ENCODE assay signal across 8 cellular contexts in genomic region chr16:74605746-74606520, GRCh38. TPM values are rescaled to one million over a fixed set of nuclear protein-coding genes. Genes with fewer than 3 reads are reported as not detected.
A peak's percentile ranks its signal among the peaks of the same experiment; 100 is the strongest.
DNase-seq lines count a peak whose midpoint lies in the region; ATAC-seq and TF ChIP-seq lines count a peak whose summit lies in the region.

No MANE protein-coding gene starts in this region.

- H3K4me1 ChIP-seq in IMR-90 (ENCODE audit: control insufficient read depth, insufficient read depth, low read length) (peaks cover 12% of the 10 kb centered on the region), mammary epithelial cell (ENCODE audit: insufficient read depth, low read length) (peaks cover 25% of the 10 kb centered on the region), lower lobe of right lung (peaks cover 49% of the 10 kb centered on the region), tibial artery (peaks cover 0 to 49% (median 28%) of the 10 kb centered on the region in 4 donors)

- dilution Hi-C loops in IMR-90 (cut with HindIII; ENCODE audit: low sequenced_read_pairs, unreplicated experiment), result no loop called here
- dilution Hi-C loops in mammary epithelial cell (cut with HindIII; ENCODE audit: low sequenced_read_pairs), result no loop called here

- H2AFZ ChIP-seq in IMR-90 (replicated peaks; ENCODE audit: low read length, poor library complexity) (peak overlapping the region; percentile 97), mammary epithelial cell (ENCODE audit: low read depth, low read length) (peak overlapping the region; percentile 87)

- TF ChIP-seq CTCF in GM12865 (IDR thresholded peaks at IDR 0.05; ENCODE audit: insufficient read depth, low read depth, low read length, missing control alignments) (no peak), IMR-90 (conservative IDR thresholded peaks at IDR 0.05; ENCODE audit: low read depth, low read length) (no peak), mammary epithelial cell (conservative IDR thresholded peaks at IDR 0.05 in 1 of 2, IDR thresholded peaks at IDR 0.05 in 1 of 2; ENCODE audit: extremely low read depth in 1 of 2, insufficient read depth in 1 of 2, low read depth in 1 of 2, low read length in 2 of 2) (no peak), lower lobe of right lung (IDR thresholded peaks at IDR 0.05) (no peak), tibial artery (IDR thresholded peaks at IDR 0.05) (no peak)

- H3K4me2 ChIP-seq in IMR-90 (ENCODE audit: low read depth, low read length), result peak overlapping the region; percentile 97
- H3K4me2 ChIP-seq in mammary epithelial cell (ENCODE audit: insufficient read depth, low read depth, low read length), result peak overlapping the region; percentile 82

- intact Hi-C loops in IMR-90 (cut with micrococcal nuclease) (loop anchor here (5.0 kb wide), 1 partner anchor 124 kb away; no protein-coding TSS in a partner anchor), mammary epithelial cell (cut with micrococcal nuclease) (loop anchor here (2.0 to 5.0 kb wide), 3 partner anchors 99 to 159 kb away; no protein-coding TSS in a partner anchor), lower lobe of right lung (cut with DNase I) (no loop called here), tibial artery (cut with DNase I; ENCODE audit: low total_unique reads) (no loop called here)

- in situ Hi-C loops in IMR-90 (cut with MboI; ENCODE audit: low sequenced_read_pairs) (no loop called here), mammary epithelial cell (cut with MboI; ENCODE audit: low sequenced_read_pairs in 2 of 2) (loop anchor here in 1 of 2 donors (25.0 kb wide), 1 partner anchor 119 kb away; no protein-coding TSS in a partner anchor)

- WGBS in IMR-90 (ENCODE audit: extremely low coverage in 2 of 2, insufficient read length in 1 of 2), 2 experiments, result 2% methylated on average over 8 of the region's 17 CpGs; no CpG with 5 or more reads in 1 of the 2 experiments
- 3% methylated on average over 16 of the region's 17 CpGs for WGBS in mammary epithelial cell (ENCODE audit: low coverage, missing lambda C conversion rate)

- peaks cover 9% of the 10 kb centered on the region for H3K9me1 ChIP-seq in IMR-90 (ENCODE audit: insufficient read depth, low read length)

- peaks cover 59% of the 10 kb centered on the region for H3K79me2 ChIP-seq in mammary epithelial cell (ENCODE audit: insufficient read depth, low read length)

- H3K36me3 ChIP-seq in IMR-90 (ENCODE audit: control insufficient read depth, insufficient read depth, low read length) (no peaks in the 10 kb centered on the region), mammary epithelial cell (ENCODE audit: insufficient read depth, low read length) (no peaks in the 10 kb centered on the region), lower lobe of right lung (no peaks in the 10 kb centered on the region), tibial artery (no peaks in the 10 kb centered on the region)

- no peaks in the 10 kb centered on the region for H3K27me3 ChIP-seq in IMR-90 (ENCODE audit: control insufficient read depth, insufficient read depth, low read length)
- H3K27me3 ChIP-seq in mammary epithelial cell (ENCODE audit: insufficient read depth, low read length), result no peaks in the 10 kb centered on the region
- no peaks in the 10 kb centered on the region for H3K27me3 ChIP-seq in lower lobe of right lung (ENCODE audit: low read depth)
- no peaks in the 10 kb centered on the region for H3K27me3 ChIP-seq in tibial artery

- no peak overlapping the region for H2BK120ac ChIP-seq in IMR-90 (ENCODE audit: low read depth, low read length)

- TF ChIP-seq RAD21 in IMR-90 (IDR thresholded peaks at IDR 0.05; ENCODE audit: low read length), result no peak

- peak; percentile 1; the same call in 1 of the 2 replicates for ATAC-seq in IMR-90 (ENCODE audit: low read depth)
- ATAC-seq in lower lobe of right lung, result peak in 1 of 2 donors; percentile 11
- no peak for ATAC-seq in HG03139 (IDR thresholded peaks at IDR 0.05; ENCODE audit: unreplicated experiment)

- H3K23ac ChIP-seq in IMR-90 (ENCODE audit: low read depth, low read length), result peak overlapping the region; percentile 87

- H2BK15ac ChIP-seq in IMR-90 (ENCODE audit: low read depth, low read length), result no peak overlapping the region

- no peaks in the 10 kb centered on the region for H3K9me3 ChIP-seq in IMR-90 (ENCODE audit: control insufficient read depth, insufficient read depth, low read length)
- H3K9me3 ChIP-seq in mammary epithelial cell (replicated peaks; ENCODE audit: insufficient read depth, low read length), result no peaks in the 10 kb centered on the region
- no peaks in the 10 kb centered on the region for H3K9me3 ChIP-seq in lower lobe of right lung
- no peaks in the 10 kb centered on the region for H3K9me3 ChIP-seq in tibial artery

- no TSS peak for BruUV-seq in IMR-90 (replicated peaks; lab: Mats Ljungman, UMichigan)
- no TSS peak for BruUV-seq in mammary epithelial cell (replicated peaks; lab: Mats Ljungman, UMichigan)

- POLR2A ChIA-PET in IMR-90 (lab: Charles Lee; ENCODE audit: unreplicated experiment), result no interaction called here

- peak overlapping the region; percentile 89 for H3K4ac ChIP-seq in IMR-90 (ENCODE audit: low read depth, low read length)

- DNase-seq in GM12865 (ENCODE audit: low read depth), result no peak
- no peak for DNase-seq in IMR-90
- DNase-seq in mammary epithelial cell, result no peak
- DNase-seq in lower lobe of right lung, result no peak
- peak in 1 of 2 donors; percentile 9 for DNase-seq in tibial artery
- no peak for DNase-seq in NCI-H2196 treated with DMSO at 0.1 percent for 48 hours (lab: John Stamatoyannopoulos, UW; ENCODE audit: unreplicated experiment)
- no peak for DNase-seq in stimulated activated CD4-positive, alpha-beta T cell treated with anti-CD3 and anti-CD28 coated beads, Interleukin-1b, Interleukin-23, amount 100 ng/mL, for 48 hours

- H3K56ac ChIP-seq in IMR-90 (ENCODE audit: extremely low read depth, insufficient read depth, low read length), result peak overlapping the region; percentile 67

- H3K4me3 ChIP-seq in GM12865 (ENCODE audit: low read depth, low read length), result peak overlapping the region; percentile 88
- peak overlapping the region; percentile 83 for H3K4me3 ChIP-seq in IMR-90 (ENCODE audit: insufficient read depth, low read depth, low read length)
- H3K4me3 ChIP-seq in mammary epithelial cell (replicated peaks in 1 of 3; ENCODE audit: insufficient read depth in 1 of 3, low read depth in 2 of 3, low read length in 3 of 3), result peak overlapping the region; percentile 87 to 99 (median 88)
- H3K4me3 ChIP-seq in lower lobe of right lung, result peak overlapping the region; percentile 100
- peak overlapping the region; percentile 89 to 92 for H3K4me3 ChIP-seq in tibial artery

- peaks cover 6 to 38% of the 10 kb centered on the region in 2 experiments; a peak in 3 of 4 replicates for H3K79me1 ChIP-seq in IMR-90 (ENCODE audit: low read depth in 1 of 2, low read length in 2 of 2)

- CTCF ChIA-PET in IMR-90 (lab: Yijun Ruan, JAX) (no interaction called here), mammary epithelial cell (lab: Charles Lee; ENCODE audit: low non-redundant PET) (no interaction called here)

- H2BK20ac ChIP-seq in IMR-90 (ENCODE audit: low read depth, low read length), result no peak overlapping the region

- peak overlapping the region; percentile 22; the same call in 1 of the 2 replicates for H4K5ac ChIP-seq in IMR-90 (ENCODE audit: low read depth, low read length)

- H2AK9ac ChIP-seq in IMR-90 (replicated peaks; ENCODE audit: low read depth, low read length, poor library complexity), result peak overlapping the region; percentile 92

- no peak for TF ChIP-seq POLR2A in IMR-90 (IDR thresholded peaks at IDR 0.05; ENCODE audit: low read depth, low read length)

- H3K27ac ChIP-seq in IMR-90 (ENCODE audit: insufficient read depth, low read length), result peak overlapping the region; percentile 96
- peak overlapping the region; percentile 66 for H3K27ac ChIP-seq in mammary epithelial cell (ENCODE audit: insufficient read depth, low read depth, low read length)
- peak overlapping the region; percentile 98 for H3K27ac ChIP-seq in lower lobe of right lung
- peak overlapping the region; percentile 95 to 98 for H3K27ac ChIP-seq in tibial artery

- H4K8ac ChIP-seq in IMR-90 (ENCODE audit: low read depth in 2 of 2, low read length in 2 of 2), result peak overlapping the region; percentile 40 to 68; a peak in 2 of 4 replicates

- H3K9ac ChIP-seq in IMR-90 (ENCODE audit: low read depth, low read length), result peak overlapping the region; percentile 94
- peak overlapping the region; percentile 87 for H3K9ac ChIP-seq in mammary epithelial cell (ENCODE audit: insufficient read depth, low read length)

- H4K91ac ChIP-seq in IMR-90 (ENCODE audit: insufficient read depth, low read depth, low read length), result peak overlapping the region; percentile 74; the same call in 1 of the 2 replicates

- H4K20me1 ChIP-seq in IMR-90 (ENCODE audit: insufficient read depth, low read length), result peaks cover 44% of the 10 kb centered on the region
- no peaks in the 10 kb centered on the region for H4K20me1 ChIP-seq in mammary epithelial cell (ENCODE audit: insufficient read depth, low read length)

- H3K14ac ChIP-seq in IMR-90 (replicated peaks; ENCODE audit: low read depth, low read length), result peak overlapping the region; percentile 84

- peak overlapping the region; percentile 1; the same call in 1 of the 2 replicates for H3K18ac ChIP-seq in IMR-90 (ENCODE audit: low read depth, low read length)

- H2BK5ac ChIP-seq in IMR-90 (ENCODE audit: low read depth, low read length, poor library complexity, severe bottlenecking), result peak overlapping the region; percentile 89

- peak overlapping the region; percentile 90 for H2AK5ac ChIP-seq in IMR-90 (ENCODE audit: low read depth, low read length)

TF ChIP-seq in IMR-90, 13 proteins besides CTCF, POLR2A, EP300 and RAD21:
- TF ChIP-seq MXI1 (IDR thresholded peaks at IDR 0.05; ENCODE audit: borderline replicate concordance, low read depth, low read length), result no peak; the same call in 1 of the 2 replicates
- TF ChIP-seq NFE2L2 (IDR thresholded peaks at IDR 0.05; ENCODE audit: low read depth, low read length), result no peak
- no peak for TF ChIP-seq FOS (IDR thresholded peaks at IDR 0.05; ENCODE audit: low read depth, low read length)
- no peak for TF ChIP-seq MAFK (IDR thresholded peaks at IDR 0.05; ENCODE audit: low read depth, low read length)
- no peak for TF ChIP-seq BHLHE40 (IDR thresholded peaks at IDR 0.05; ENCODE audit: low read depth, low read length)

RNA-seq across cellular contexts. Expression of gene GLG1, which starts 1.0 kb away (rescaled TPM):
- total RNA-seq in IMR-90 (2012; rRNA removed), result 90.0 and 91.0 TPM in 2 replicates
- polyA plus RNA-seq in IMR-90 (2012; rRNA removed), result 93.1 and 107 TPM in 2 replicates
- 51.2 and 73.5 TPM in 2 replicates for polyA plus RNA-seq in IMR-90 (2012; cell fraction: cytosol; rRNA removed)
- 46.2 and 115 TPM in 2 replicates for polyA plus RNA-seq in IMR-90 (2012; cell fraction: nucleus; rRNA removed; ENCODE audit: low replicate concordance)
- 100 to 1,000 TPM; 108 to 150 TPM for total RNA-seq in mammary epithelial cell
- polyA plus RNA-seq in mammary epithelial cell, result 84.6 TPM
- 169 TPM for polyA minus RNA-seq in mammary epithelial cell
- total RNA-seq in lower lobe of right lung, result 110 TPM

Comparison
In these comparisons a context has a peak if more than half of its experiments do, and no peak if none do; other contexts are left out.
1. intact Hi-C loops: an anchor here in IMR-90 (5.0 kb wide) and mammary epithelial cell (2.0 to 5.0 kb wide); none called in lower lobe of right lung and tibial artery.